ENCODE assay signal across 34 cellular contexts in genomic region chr1:233738396-233738795, GRCh38.
"Had no signal": no experiment of that assay in that cellular context is flagged by ENCODE, and none has a peak within 500 bp of the region (broad histone marks: within the 10 kb centered on the region; RNA-seq: fewer than 3 reads in every experiment).

No MANE protein-coding gene starts in this region.

- H3K27me3 Mint-ChIP-seq: activated B cell treated with CpG ODN at 0.5 μM for 24 hours; activated naive CD4-positive, alpha-beta T cell treated with anti-CD3 and anti-CD28 coated beads, Interleukin-2, amount 10 ng/mL, durations not matched to agents 7 days and 5 days; brain had no signal

- H3K9me3 Mint-ChIP-seq: activated B cell treated with CpG ODN at 0.5 μM for 24 hours; activated CD4-positive, alpha-beta memory T cell treated with anti-CD3 and anti-CD28 coated beads, Interleukin-2, amount 10 ng/mL, durations not matched to agents 7 days and 5 days; activated CD4-positive, alpha-beta T cell treated with anti-CD3 and anti-CD28 coated beads, Interleukin-2, amount 10 ng/mL, durations not matched to agents 7 days and 5 days; activated naive CD4-positive, alpha-beta T cell treated with anti-CD3 and anti-CD28 coated beads, Interleukin-2, amount 10 ng/mL, durations not matched to agents 7 days and 5 days; activated naive CD4-positive, alpha-beta T cell treated with anti-CD3 and anti-CD28 coated beads, Interleukin-2, amount 50 U/mL, for 24 hours; activated naive CD8-positive, alpha-beta T cell treated with anti-CD3 and anti-CD28 coated beads, Interleukin-2, amount 10 ng/mL, durations not matched to agents 7 days and 5 days; activated naive CD8-positive, alpha-beta T cell treated with anti-CD3 and anti-CD28 coated beads, Interleukin-2, amount 50 U/mL, for 24 hours; activated T-cell treated with anti-CD3 and anti-CD28 coated beads, Interleukin-2, amount 50 U/mL, for 24 hours; activated T-helper 2 cell treated with anti-CD3 and anti-CD28 coated beads, Interferon-gamma antibody, Interleukin-2, Interleukin-4, amounts not matched to agents 10 μg/mL and 5 μg/mL and 100 μg/mL, durations not matched to agents 14 hours and 24 hours and 36 hours; central memory CD8-positive, alpha-beta T cell; T-helper 1 cell treated with Interleukin-12 subunit alpha and Interleukin-12 subunit beta and Interleukin-4 antibody, amounts not matched to agents 30 μg/mL and 1 μg/mL, for 36 hours; T-helper 2 cell treated with Interferon-gamma antibody and Interleukin-4, amounts not matched to agents 5 μg/mL and 100 μg/mL, for 36 hours had no signal

- H3K36me3 Mint-ChIP-seq: activated CD8-positive, alpha-beta memory T cell treated with anti-CD3 and anti-CD28 coated beads, Interleukin-2, amount 10 ng/mL, durations not matched to agents 7 days and 5 days; activated naive CD4-positive, alpha-beta T cell treated with anti-CD3 and anti-CD28 coated beads, Interleukin-2, amount 10 ng/mL, durations not matched to agents 7 days and 5 days; activated naive CD4-positive, alpha-beta T cell treated with anti-CD3 and anti-CD28 coated beads, Interleukin-2, amount 50 U/mL, for 24 hours; activated naive CD8-positive, alpha-beta T cell; activated naive CD8-positive, alpha-beta T cell treated with anti-CD3 and anti-CD28 coated beads, Interleukin-2, amount 10 ng/mL, durations not matched to agents 7 days and 5 days; brain had no signal

- H3K4me3 ChIP-seq: ascending aorta, cardiac muscle cell had no signal

- H3K4me1 ChIP-seq: ascending aorta had no signal

- H3K36me3 ChIP-seq: ascending aorta, cardiac muscle cell had no signal

- H3K27me3 ChIP-seq: ascending aorta, cardiac muscle cell had no signal

- FAIRE-seq: bronchial epithelial cell, TTC549 had no signal

- H3K4me3 Mint-ChIP-seq: activated B cell treated with CpG ODN at 0.5 μM for 24 hours; activated CD4-positive, alpha-beta memory T cell treated with anti-CD3 and anti-CD28 coated beads, Interleukin-2, amount 10 ng/mL, durations not matched to agents 7 days and 5 days; activated CD4-positive, alpha-beta T cell treated with anti-CD3 and anti-CD28 coated beads, Interleukin-2, amount 10 ng/mL, durations not matched to agents 7 days and 5 days; activated CD8-positive, alpha-beta memory T cell treated with anti-CD3 and anti-CD28 coated beads, Interleukin-2, amount 10 ng/mL, durations not matched to agents 7 days and 5 days; activated CD8-positive, alpha-beta T cell treated with anti-CD3 and anti-CD28 coated beads, Interleukin-2, amount 10 ng/mL, durations not matched to agents 7 days and 5 days; activated naive CD4-positive, alpha-beta T cell treated with anti-CD3 and anti-CD28 coated beads, Interleukin-2, amount 10 ng/mL, durations not matched to agents 7 days and 5 days; activated naive CD4-positive, alpha-beta T cell treated with anti-CD3 and anti-CD28 coated beads, Interleukin-2, amount 50 U/mL, for 24 hours; activated naive CD8-positive, alpha-beta T cell; activated naive CD8-positive, alpha-beta T cell treated with anti-CD3 and anti-CD28 coated beads, Interleukin-2, amount 10 ng/mL, durations not matched to agents 7 days and 5 days; activated naive CD8-positive, alpha-beta T cell treated with anti-CD3 and anti-CD28 coated beads, Interleukin-2, amount 50 U/mL, for 24 hours; activated T-cell treated with anti-CD3 and anti-CD28 coated beads, Interleukin-2, amount 50 U/mL, for 24 hours; brain; central memory CD8-positive, alpha-beta T cell; T-helper 1 cell treated with Interleukin-12 subunit alpha and Interleukin-12 subunit beta and Interleukin-4 antibody, amounts not matched to agents 30 μg/mL and 1 μg/mL, for 36 hours; T-helper 2 cell treated with Interferon-gamma antibody and Interleukin-4, amounts not matched to agents 5 μg/mL and 100 μg/mL, for 36 hours had no signal

- ATAC-seq: activated CD8-positive, alpha-beta memory T cell treated with anti-CD3 and anti-CD28 coated beads, Interleukin-2, amount 10 ng/mL, durations not matched to agents 7 days and 5 days; activated CD8-positive, alpha-beta T cell treated with anti-CD3 and anti-CD28 coated beads, Interleukin-2, amount 10 ng/mL, durations not matched to agents 7 days and 5 days; activated naive CD8-positive, alpha-beta T cell treated with anti-CD3 and anti-CD28 coated beads, Interleukin-2, amount 50 U/mL, for 24 hours had no signal

- H3K27ac Mint-ChIP-seq: activated B cell treated with CpG ODN at 0.5 μM for 24 hours; activated CD4-positive, alpha-beta memory T cell treated with anti-CD3 and anti-CD28 coated beads, Interleukin-2, amount 10 ng/mL, durations not matched to agents 7 days and 5 days; activated CD4-positive, alpha-beta T cell treated with anti-CD3 and anti-CD28 coated beads, Interleukin-2, amount 10 ng/mL, durations not matched to agents 7 days and 5 days; activated CD8-positive, alpha-beta memory T cell treated with anti-CD3 and anti-CD28 coated beads, Interleukin-2, amount 10 ng/mL, durations not matched to agents 7 days and 5 days; activated CD8-positive, alpha-beta T cell treated with anti-CD3 and anti-CD28 coated beads, Interleukin-2, amount 10 ng/mL, durations not matched to agents 7 days and 5 days; activated naive CD4-positive, alpha-beta T cell treated with anti-CD3 and anti-CD28 coated beads, Interleukin-2, amount 10 ng/mL, durations not matched to agents 7 days and 5 days; activated naive CD4-positive, alpha-beta T cell treated with anti-CD3 and anti-CD28 coated beads, Interleukin-2, amount 50 U/mL, for 24 hours; activated naive CD8-positive, alpha-beta T cell; activated naive CD8-positive, alpha-beta T cell treated with anti-CD3 and anti-CD28 coated beads, Interleukin-2, amount 10 ng/mL, durations not matched to agents 7 days and 5 days; activated naive CD8-positive, alpha-beta T cell treated with anti-CD3 and anti-CD28 coated beads, Interleukin-2, amount 50 U/mL, for 24 hours; activated T-cell treated with anti-CD3 and anti-CD28 coated beads, Interleukin-2, amount 50 U/mL, for 24 hours; activated T-helper 2 cell treated with anti-CD3 and anti-CD28 coated beads, Interferon-gamma antibody, Interleukin-2, Interleukin-4, amounts not matched to agents 10 μg/mL and 5 μg/mL and 100 μg/mL, durations not matched to agents 14 hours and 24 hours and 36 hours; brain; T-helper 1 cell treated with Interleukin-12 subunit alpha and Interleukin-12 subunit beta and Interleukin-4 antibody, amounts not matched to agents 30 μg/mL and 1 μg/mL, for 36 hours; T-helper 2 cell treated with Interferon-gamma antibody and Interleukin-4, amounts not matched to agents 5 μg/mL and 100 μg/mL, for 36 hours had no signal

- H3K9me3 ChIP-seq: ascending aorta had no signal

- H3K4me1 Mint-ChIP-seq: activated B cell treated with CpG ODN at 0.5 μM for 24 hours; activated CD4-positive, alpha-beta memory T cell treated with anti-CD3 and anti-CD28 coated beads, Interleukin-2, amount 10 ng/mL, durations not matched to agents 7 days and 5 days; activated CD4-positive, alpha-beta T cell treated with anti-CD3 and anti-CD28 coated beads, Interleukin-2, amount 10 ng/mL, durations not matched to agents 7 days and 5 days; activated CD8-positive, alpha-beta memory T cell treated with anti-CD3 and anti-CD28 coated beads, Interleukin-2, amount 10 ng/mL, durations not matched to agents 7 days and 5 days; activated naive CD4-positive, alpha-beta T cell treated with anti-CD3 and anti-CD28 coated beads, Interleukin-2, amount 10 ng/mL, durations not matched to agents 7 days and 5 days; activated naive CD4-positive, alpha-beta T cell treated with anti-CD3 and anti-CD28 coated beads, Interleukin-2, amount 50 U/mL, for 24 hours; activated naive CD8-positive, alpha-beta T cell treated with anti-CD3 and anti-CD28 coated beads, Interleukin-2, amount 10 ng/mL, durations not matched to agents 7 days and 5 days; activated naive CD8-positive, alpha-beta T cell treated with anti-CD3 and anti-CD28 coated beads, Interleukin-2, amount 50 U/mL, for 24 hours; brain; central memory CD8-positive, alpha-beta T cell had no signal

- H3K27ac ChIP-seq: ascending aorta, cardiac muscle cell, VCaP had no signal

- DNase-seq: activated B cell treated with CpG ODN at 0.5 μM for 24 hours; activated CD4-positive, alpha-beta memory T cell treated with anti-CD3 and anti-CD28 coated beads, Interleukin-2, amount 10 ng/mL, durations not matched to agents 7 days and 5 days; activated CD4-positive, alpha-beta T cell treated with anti-CD3 and anti-CD28 coated beads for 48 hours; activated CD4-positive, alpha-beta T cell treated with anti-CD3 and anti-CD28 coated beads, Interleukin-2, amount 10 ng/mL, durations not matched to agents 7 days and 5 days; activated CD4-positive, alpha-beta T cell treated with anti-CD3 and anti-CD28 coated beads, Interleukin-2, amount 50 U/mL, for 48 hours; activated CD4-positive, CD25-positive, alpha-beta regulatory T cell treated with anti-CD3 and anti-CD28 coated beads, Interleukin-2, amount 50 U/mL, for 72 hours; activated CD8-positive, alpha-beta memory T cell treated with anti-CD3 and anti-CD28 coated beads for 24 hours; activated CD8-positive, alpha-beta memory T cell treated with anti-CD3 and anti-CD28 coated beads, Interleukin-2, amount 10 ng/mL, durations not matched to agents 7 days and 5 days; activated CD8-positive, alpha-beta memory T cell treated with anti-CD3 and anti-CD28 coated beads, Interleukin-2, amount 50 U/mL, for 48 hours; activated CD8-positive, alpha-beta T cell treated with anti-CD3 and anti-CD28 coated beads, Interleukin-2, amount 10 ng/mL, durations not matched to agents 7 days and 5 days; activated effector memory CD4-positive, alpha-beta T cell treated with Interleukin-2 at 50 U/mL for 16 hours; activated gamma-delta T cell; activated naive CD4-positive, alpha-beta T cell treated with anti-CD3 and anti-CD28 coated beads, Interleukin-2, amount 10 ng/mL, durations not matched to agents 7 days and 5 days; activated naive CD4-positive, alpha-beta T cell treated with Interleukin-2 at 50 U/mL for 16 hours; activated naive CD8-positive, alpha-beta T cell treated with anti-CD3 and anti-CD28 coated beads, Interleukin-2, amount 10 ng/mL, durations not matched to agents 7 days and 5 days; activated naive CD8-positive, alpha-beta T cell treated with anti-CD3 and anti-CD28 coated beads, Interleukin-2, amount 50 U/mL, for 24 hours; activated T-cell treated with anti-CD3 and anti-CD28 coated beads, Interleukin-2, amount 50 U/mL, for 24 hours; activated T-cell treated with anti-CD3 and anti-CD28 coated beads, Interleukin-2, amount 50 U/mL, for 48 hours; amygdala; anterior cingulate cortex; T-helper 2 cell; T-helper 9 cell had no signal
